ENCODE assay signal across 1 cellular context in the genomic region with DNA sequence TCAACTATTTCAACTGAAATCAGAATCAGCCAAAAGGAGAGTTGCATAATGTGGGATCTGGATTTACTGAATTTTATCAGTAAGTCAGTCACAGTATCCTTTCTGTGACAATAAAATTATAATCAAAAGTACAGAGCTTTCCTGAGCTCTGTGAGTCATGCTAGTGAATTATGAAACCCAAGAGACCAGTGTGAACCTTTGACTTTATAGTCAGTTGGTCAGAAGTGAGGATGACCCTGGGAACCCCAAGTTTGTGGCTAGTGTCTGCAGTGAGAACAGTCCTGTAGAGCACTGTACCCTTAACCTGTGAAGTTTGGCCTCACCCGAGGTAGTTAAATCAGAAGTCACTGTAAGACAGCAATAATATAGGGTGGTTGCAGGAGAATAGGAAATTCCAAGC.
TF ChIP-seq lines count a peak whose summit lies in the region.

No MANE protein-coding gene starts in this region.

TF ChIP-seq in GM23338, 12 proteins besides CTCF, POLR2A, EP300 and RAD21 (continued from another document):
- TF ChIP-seq, protein P1, sequence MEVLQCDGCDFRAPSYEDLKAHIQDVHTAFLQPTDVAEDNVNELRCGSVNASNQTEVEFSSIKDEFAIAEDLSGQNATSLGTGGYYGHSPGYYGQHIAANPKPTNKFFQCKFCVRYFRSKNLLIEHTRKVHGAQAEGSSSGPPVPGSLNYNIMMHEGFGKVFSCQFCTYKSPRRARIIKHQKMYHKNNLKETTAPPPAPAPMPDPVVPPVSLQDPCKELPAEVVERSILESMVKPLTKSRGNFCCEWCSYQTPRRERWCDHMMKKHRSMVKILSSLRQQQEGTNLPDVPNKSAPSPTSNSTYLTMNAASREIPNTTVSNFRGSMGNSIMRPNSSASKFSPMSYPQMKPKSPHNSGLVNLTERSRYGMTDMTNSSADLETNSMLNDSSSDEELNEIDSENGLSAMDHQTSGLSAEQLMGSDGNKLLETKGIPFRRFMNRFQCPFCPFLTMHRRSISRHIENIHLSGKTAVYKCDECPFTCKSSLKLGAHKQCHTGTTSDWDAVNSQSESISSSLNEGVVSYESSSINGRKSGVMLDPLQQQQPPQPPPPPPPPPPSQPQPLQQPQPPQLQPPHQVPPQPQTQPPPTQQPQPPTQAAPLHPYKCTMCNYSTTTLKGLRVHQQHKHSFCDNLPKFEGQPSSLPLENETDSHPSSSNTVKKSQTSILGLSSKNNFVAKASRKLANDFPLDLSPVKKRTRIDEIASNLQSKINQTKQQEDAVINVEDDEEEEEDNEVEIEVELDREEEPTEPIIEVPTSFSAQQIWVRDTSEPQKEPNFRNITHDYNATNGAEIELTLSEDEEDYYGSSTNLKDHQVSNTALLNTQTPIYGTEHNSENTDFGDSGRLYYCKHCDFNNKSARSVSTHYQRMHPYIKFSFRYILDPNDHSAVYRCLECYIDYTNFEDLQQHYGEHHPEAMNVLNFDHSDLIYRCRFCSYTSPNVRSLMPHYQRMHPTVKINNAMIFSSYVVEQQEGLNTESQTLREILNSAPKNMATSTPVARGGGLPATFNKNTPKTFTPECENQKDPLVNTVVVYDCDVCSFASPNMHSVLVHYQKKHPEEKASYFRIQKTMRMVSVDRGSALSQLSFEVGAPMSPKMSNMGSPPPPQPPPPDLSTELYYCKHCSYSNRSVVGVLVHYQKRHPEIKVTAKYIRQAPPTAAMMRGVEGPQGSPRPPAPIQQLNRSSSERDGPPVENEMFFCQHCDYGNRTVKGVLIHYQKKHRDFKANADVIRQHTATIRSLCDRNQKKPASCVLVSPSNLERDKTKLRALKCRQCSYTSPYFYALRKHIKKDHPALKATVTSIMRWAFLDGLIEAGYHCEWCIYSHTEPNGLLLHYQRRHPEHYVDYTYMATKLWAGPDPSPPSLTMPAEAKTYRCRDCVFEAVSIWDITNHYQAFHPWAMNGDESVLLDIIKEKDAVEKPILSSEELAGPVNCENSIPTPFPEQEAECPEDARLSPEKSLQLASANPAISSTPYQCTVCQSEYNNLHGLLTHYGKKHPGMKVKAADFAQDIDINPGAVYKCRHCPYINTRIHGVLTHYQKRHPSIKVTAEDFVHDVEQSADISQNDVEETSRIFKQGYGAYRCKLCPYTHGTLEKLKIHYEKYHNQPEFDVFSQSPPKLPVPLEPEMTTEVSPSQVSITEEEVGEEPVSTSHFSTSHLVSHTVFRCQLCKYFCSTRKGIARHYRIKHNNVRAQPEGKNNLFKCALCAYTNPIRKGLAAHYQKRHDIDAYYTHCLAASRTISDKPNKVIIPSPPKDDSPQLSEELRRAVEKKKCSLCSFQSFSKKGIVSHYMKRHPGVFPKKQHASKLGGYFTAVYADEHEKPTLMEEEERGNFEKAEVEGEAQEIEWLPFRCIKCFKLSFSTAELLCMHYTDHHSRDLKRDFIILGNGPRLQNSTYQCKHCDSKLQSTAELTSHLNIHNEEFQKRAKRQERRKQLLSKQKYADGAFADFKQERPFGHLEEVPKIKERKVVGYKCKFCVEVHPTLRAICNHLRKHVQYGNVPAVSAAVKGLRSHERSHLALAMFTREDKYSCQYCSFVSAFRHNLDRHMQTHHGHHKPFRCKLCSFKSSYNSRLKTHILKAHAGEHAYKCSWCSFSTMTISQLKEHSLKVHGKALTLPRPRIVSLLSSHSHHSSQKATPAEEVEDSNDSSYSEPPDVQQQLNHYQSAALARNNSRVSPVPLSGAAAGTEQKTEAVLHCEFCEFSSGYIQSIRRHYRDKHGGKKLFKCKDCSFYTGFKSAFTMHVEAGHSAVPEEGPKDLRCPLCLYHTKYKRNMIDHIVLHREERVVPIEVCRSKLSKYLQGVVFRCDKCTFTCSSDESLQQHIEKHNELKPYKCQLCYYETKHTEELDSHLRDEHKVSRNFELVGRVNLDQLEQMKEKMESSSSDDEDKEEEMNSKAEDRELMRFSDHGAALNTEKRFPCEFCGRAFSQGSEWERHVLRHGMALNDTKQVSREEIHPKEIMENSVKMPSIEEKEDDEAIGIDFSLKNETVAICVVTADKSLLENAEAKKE (CRISPR knock-in tag; IDR thresholded peaks at IDR 0.05) = no peak
- no peak for TF ChIP-seq NANOG (IDR thresholded peaks at IDR 0.05; ENCODE audit: borderline replicate concordance)
